In genomic region chr12:123387508-123388217, GRCh38 we compare ENCODE assay signal across 8 cellular contexts. TPM values are rescaled to one million over a fixed set of nuclear protein-coding genes. Genes with fewer than 3 reads are reported as not detected.
DNase-seq lines count a peak whose midpoint lies in the region; ATAC-seq and TF ChIP-seq lines count a peak whose summit lies in the region.

No MANE protein-coding gene starts in this region.

- peaks cover 22% of the 10 kb centered on the region for H3K36me3 ChIP-seq in thoracic aorta

- no peaks in the 10 kb centered on the region for H3K9me3 ChIP-seq in thoracic aorta

- H3K27me3 Mint-ChIP-seq in activated CD4-positive, alpha-beta T cell treated with anti-CD3 and anti-CD28 coated beads, Interleukin-2, amount 10 ng/mL, durations not matched to agents 7 days and 5 days = no peaks in the 10 kb centered on the region
- no peaks in the 10 kb centered on the region for H3K27me3 Mint-ChIP-seq in activated naive CD8-positive, alpha-beta T cell treated with anti-CD3 and anti-CD28 coated beads for 36 hours

- no peak for DNase-seq in activated CD4-positive, alpha-beta T cell treated with anti-CD3 and anti-CD28 coated beads, Interleukin-2, amount 10 ng/mL, durations not matched to agents 7 days and 5 days
- DNase-seq in activated CD4-positive, alpha-beta T cell treated with anti-CD3 and anti-CD28 coated beads, Interleukin-2, amount 50 U/mL, for 48 hours = no peak
- no peak for DNase-seq in activated naive CD8-positive, alpha-beta T cell treated with anti-CD3 and anti-CD28 coated beads for 36 hours
- DNase-seq in left kidney (ENCODE audit: low read depth, low spot score) (peak; percentile 27), thoracic aorta (ENCODE audit: low spot score) (no peak), T1000 (lab: John Stamatoyannopoulos, UW) (no peak)
- no peak for DNase-seq in stimulated activated CD4-positive, alpha-beta T cell treated with anti-CD3 and anti-CD28 coated beads, Interleukin-4, amount 100 ng/mL, for 4 hours

- TF ChIP-seq CTCF in thoracic aorta (IDR thresholded peaks at IDR 0.05) = no peak

- CTCF ChIA-PET in activated CD4-positive, alpha-beta T cell treated with anti-CD3 and anti-CD28 coated beads, Interleukin-2, amount 10 ng/mL, durations not matched to agents 7 days and 5 days (lab: Charles Lee) = interaction anchor here (0.6 to 1.8 kb wide), 3 partner anchors 21 to 471 kb away, joined by 4 to 6 read pairs (median 5); no protein-coding TSS in a partner anchor

- H3K27ac Mint-ChIP-seq in activated CD4-positive, alpha-beta T cell treated with anti-CD3 and anti-CD28 coated beads, Interleukin-2, amount 10 ng/mL, durations not matched to agents 7 days and 5 days = peak overlapping the region; percentile 92
- H3K27ac Mint-ChIP-seq in activated naive CD8-positive, alpha-beta T cell treated with anti-CD3 and anti-CD28 coated beads for 36 hours = peak overlapping the region; percentile 68

- peak overlapping the region; percentile 83 for H3K4me3 Mint-ChIP-seq in activated CD4-positive, alpha-beta T cell treated with anti-CD3 and anti-CD28 coated beads, Interleukin-2, amount 10 ng/mL, durations not matched to agents 7 days and 5 days
- H3K4me3 Mint-ChIP-seq in activated naive CD8-positive, alpha-beta T cell treated with anti-CD3 and anti-CD28 coated beads for 36 hours = peak overlapping the region; percentile 78

- peak overlapping the region; percentile 73 for H3K4me3 ChIP-seq in thoracic aorta

- H3K9me3 Mint-ChIP-seq in activated CD4-positive, alpha-beta T cell treated with anti-CD3 and anti-CD28 coated beads, Interleukin-2, amount 10 ng/mL, durations not matched to agents 7 days and 5 days = no peaks in the 10 kb centered on the region
- H3K9me3 Mint-ChIP-seq in activated naive CD8-positive, alpha-beta T cell treated with anti-CD3 and anti-CD28 coated beads for 36 hours = no peaks in the 10 kb centered on the region

- H3K4me1 Mint-ChIP-seq in activated CD4-positive, alpha-beta T cell treated with anti-CD3 and anti-CD28 coated beads, Interleukin-2, amount 10 ng/mL, durations not matched to agents 7 days and 5 days = peaks cover 49% of the 10 kb centered on the region
- H3K4me1 Mint-ChIP-seq in activated naive CD8-positive, alpha-beta T cell treated with anti-CD3 and anti-CD28 coated beads for 36 hours = peaks cover 31% of the 10 kb centered on the region

- no peaks in the 10 kb centered on the region for H3K27me3 ChIP-seq in thoracic aorta (replicated peaks; ENCODE audit: insufficient read depth)

- POLR2A ChIA-PET in activated CD4-positive, alpha-beta T cell treated with anti-CD3 and anti-CD28 coated beads, Interleukin-2, amount 10 ng/mL, durations not matched to agents 7 days and 5 days (lab: Charles Lee) = no interaction called here

- ATAC-seq in thoracic aorta (ENCODE audit: insufficient number of reproducible peaks, low FRiP score, low read depth) (no peak), GM18909 (IDR thresholded peaks at IDR 0.05; ENCODE audit: poor library complexity, unreplicated experiment) (no peak)

- H3K36me3 Mint-ChIP-seq in activated CD4-positive, alpha-beta T cell treated with anti-CD3 and anti-CD28 coated beads, Interleukin-2, amount 10 ng/mL, durations not matched to agents 7 days and 5 days (ENCODE audit: low read depth) = peaks cover 28% of the 10 kb centered on the region
- H3K36me3 Mint-ChIP-seq in activated naive CD8-positive, alpha-beta T cell treated with anti-CD3 and anti-CD28 coated beads for 36 hours = peaks cover 13% of the 10 kb centered on the region

- H3K27ac ChIP-seq in thoracic aorta = peak overlapping the region; percentile 91 to 97

- peaks cover 25 to 53% of the 10 kb centered on the region in 2 donors for H3K4me1 ChIP-seq in thoracic aorta (ENCODE audit: control insufficient read depth in 1 of 2, low read depth in 2 of 2)

RNA-seq across cellular contexts. Expression of gene KMT5A, which starts 3.7 kb away (rescaled TPM):
- 10 to 100 TPM; 73.6 to 85.3 TPM for total RNA-seq in activated CD4-positive, alpha-beta T cell treated with anti-CD3 and anti-CD28 coated beads, Interleukin-2, amount 10 ng/mL, durations not matched to agents 7 days and 5 days
- total RNA-seq in activated naive CD8-positive, alpha-beta T cell treated with anti-CD3 and anti-CD28 coated beads for 36 hours = 10 to 100 TPM; 41.2 to 42.6 TPM
- 10 to 100 TPM; 34.1 to 42.7 TPM for total RNA-seq in thoracic aorta

RNA-seq across cellular contexts. Expression of gene SBNO1, which starts 23.0 kb away (rescaled TPM):
- total RNA-seq in activated CD4-positive, alpha-beta T cell treated with anti-CD3 and anti-CD28 coated beads, Interleukin-2, amount 10 ng/mL, durations not matched to agents 7 days and 5 days = 10 to 100 TPM; 38.1 to 41.8 TPM
- 10 to 100 TPM; 50.8 to 50.9 TPM for total RNA-seq in activated naive CD8-positive, alpha-beta T cell treated with anti-CD3 and anti-CD28 coated beads for 36 hours
- 10 to 100 TPM; 15.6 to 25.0 TPM for total RNA-seq in thoracic aorta

RNA-seq across cellular contexts. Expression of gene RILPL2, which starts 48.8 kb away (rescaled TPM):
- 1 to 10 TPM; 6.0 to 6.5 TPM for total RNA-seq in activated CD4-positive, alpha-beta T cell treated with anti-CD3 and anti-CD28 coated beads, Interleukin-2, amount 10 ng/mL, durations not matched to agents 7 days and 5 days
- total RNA-seq in activated naive CD8-positive, alpha-beta T cell treated with anti-CD3 and anti-CD28 coated beads for 36 hours = 10 to 100 TPM; 18.2 to 18.5 TPM
- 10 to 100 TPM; 15.9 to 18.1 TPM for total RNA-seq in thoracic aorta
